ENCODE assay signal across 17 cellular contexts in genomic region chr4:184021389-184021788, GRCh38.
DNase-seq lines count a peak whose midpoint lies in the region; ATAC-seq, FAIRE-seq and TF ChIP-seq lines count a peak whose summit lies in the region.
"Had no signal": no experiment of that assay in that cellular context is flagged by ENCODE, and none has a peak within 500 bp of the region (broad histone marks: within the 10 kb centered on the region; RNA-seq: fewer than 3 reads in every experiment).

No MANE protein-coding gene starts in this region.

- no peak overlapping the region for H3K14ac ChIP-seq in neuronal stem cell (ENCODE audit: low read length)

- H3K9me3 ChIP-seq in heart left ventricle, result no peaks in the 10 kb centered on the region
- H3K9me3 ChIP-seq in mucosa of descending colon, result no peaks in the 10 kb centered on the region
- no peaks in the 10 kb centered on the region for H3K9me3 ChIP-seq in right lobe of liver
- no peaks in the 10 kb centered on the region for H3K9me3 ChIP-seq in neuronal stem cell (replicated peaks in 1 of 2; ENCODE audit: control insufficient read depth in 2 of 2, insufficient read depth in 1 of 2, low read depth in 1 of 2, low read length in 2 of 2)
- H3K9me3 ChIP-seq: A549 had no signal

- no peak overlapping the region for H3K9ac ChIP-seq in neuronal stem cell (ENCODE audit: low read depth, low read length, poor library complexity)

- H3K79me1 ChIP-seq in neuronal stem cell (ENCODE audit: low read depth, low read length), result no peaks in the 10 kb centered on the region

- H2BK15ac ChIP-seq in neuronal stem cell (ENCODE audit: low read length), result no peak overlapping the region

- H2AFZ ChIP-seq in neuronal stem cell (ENCODE audit: low read length), result no peak overlapping the region

- H2AK5ac ChIP-seq in neuronal stem cell (ENCODE audit: low read depth, low read length), result no peak overlapping the region

- no peak overlapping the region for H3K4me3 ChIP-seq in heart left ventricle
- no peak overlapping the region for H3K4me3 ChIP-seq in bronchial epithelial cell (ENCODE audit: low read depth, low read length)
- no peak overlapping the region for H3K4me3 ChIP-seq in mucosa of descending colon
- H3K4me3 ChIP-seq in right lobe of liver, result no peak overlapping the region
- no peak overlapping the region for H3K4me3 ChIP-seq in neuronal stem cell (ENCODE audit: low read length in 2 of 2)
- H3K4me3 ChIP-seq: A549 had no signal

- H3K4ac ChIP-seq in neuronal stem cell (ENCODE audit: low read length), result no peak overlapping the region

- ATAC-seq in left cardiac atrium (peak; percentile 57 to 89), heart left ventricle (no peak), mucosa of descending colon (peak; percentile 92), right lobe of liver (no peak)
- ATAC-seq: A549, Right ventricle myocardium inferior had no signal

- no peak for FAIRE-seq in bronchial epithelial cell (lab: Jason Lieb, UNC)
- FAIRE-seq: A549 had no signal

- H2BK12ac ChIP-seq in neuronal stem cell (ENCODE audit: low read length), result no peak overlapping the region

- no peak overlapping the region for H3K18ac ChIP-seq in neuronal stem cell (ENCODE audit: low read length)

- H3K4me1 ChIP-seq in heart left ventricle (peaks cover 0 to 16% (median 1%) of the 10 kb centered on the region in 12 donors), mucosa of descending colon (ENCODE audit: low read depth) (no peaks in the 10 kb centered on the region), right lobe of liver (no peaks in the 10 kb centered on the region), neuronal stem cell (ENCODE audit: control insufficient read depth in 2 of 2, insufficient read depth in 1 of 2, low read depth in 1 of 2, low read length in 2 of 2) (peaks cover 0 to 3% of the 10 kb centered on the region in 2 donors)
- H3K4me1 ChIP-seq: A549 had no signal

- no peak overlapping the region for H2BK120ac ChIP-seq in neuronal stem cell (ENCODE audit: low read depth, low read length)

- TF ChIP-seq CTCF in heart left ventricle (IDR thresholded peaks at IDR 0.05), result no peak
- no peak for TF ChIP-seq CTCF in bronchial epithelial cell (IDR thresholded peaks at IDR 0.05; ENCODE audit: insufficient read depth, low read length, severe bottlenecking)
- TF ChIP-seq CTCF in mucosa of descending colon (IDR thresholded peaks at IDR 0.05), result no peak
- no peak for TF ChIP-seq CTCF in right lobe of liver (IDR thresholded peaks at IDR 0.05)

- no peak overlapping the region for H4K8ac ChIP-seq in neuronal stem cell (ENCODE audit: low read depth, low read length)

- H3K4me2 ChIP-seq in neuronal stem cell (ENCODE audit: insufficient read depth, low read length, poor library complexity, severe bottlenecking), result no peak overlapping the region
- H3K4me2 ChIP-seq: A549 had no signal

- H3K27me3 ChIP-seq in heart left ventricle (no peaks in the 10 kb centered on the region), bronchial epithelial cell (ENCODE audit: control insufficient read depth, insufficient read depth, low read length) (no peaks in the 10 kb centered on the region), right lobe of liver (no peaks in the 10 kb centered on the region), neuronal stem cell (ENCODE audit: control insufficient read depth in 3 of 3, insufficient read depth in 3 of 3, low read depth in 1 of 3, low read length in 3 of 3) (no peaks in the 10 kb centered on the region)

- H2BK5ac ChIP-seq in neuronal stem cell (ENCODE audit: low read length), result no peak overlapping the region

- DNase-seq in left cardiac atrium, result no peak
- DNase-seq in heart left ventricle, result no peak
- DNase-seq in bronchial epithelial cell (ENCODE audit: low read depth), result peak; percentile 84
- peak in 1 of 3 donors; percentile 25 for DNase-seq in mucosa of descending colon
- no peak for DNase-seq in AG20443 (ENCODE audit: low spot score)
- no peak for DNase-seq in right lobe of liver
- no peak for DNase-seq in neuronal stem cell (ENCODE audit: low spot score)
- DNase-seq: C1 segment of cervical spinal cord, DMS 273 treated with DMSO at 0.1 percent for 48 hours, Karpas-422, MV-4-11, NCI-H187 treated with DMSO at 0.1 percent for 48 hours, NCI-H2171, NCI-H446, NCI-H69 had no signal

- intact Hi-C loops in left cardiac atrium (cut with DNase I) (no loop called here), heart left ventricle (cut with DNase I) (no loop called here), mucosa of descending colon (cut with DNase I, micrococcal nuclease) (no loop called here), right lobe of liver (cut with DNase I) (no loop called here)

- H3K23ac ChIP-seq in neuronal stem cell (ENCODE audit: low read depth, low read length, poor library complexity), result no peak overlapping the region

- H3K27ac ChIP-seq in heart left ventricle (no peak overlapping the region), right lobe of liver (no peak overlapping the region), neuronal stem cell (replicated peaks; ENCODE audit: low read length) (no peak overlapping the region)
- H3K27ac ChIP-seq: A549 had no signal

- TF ChIP-seq POLR2A in heart left ventricle (IDR thresholded peaks at IDR 0.05) (no peak), right lobe of liver (IDR thresholded peaks at IDR 0.05) (no peak)

- H3K36me3 ChIP-seq in heart left ventricle (peaks cover 0 to 17% (median 7%) of the 10 kb centered on the region in 9 donors), bronchial epithelial cell (ENCODE audit: control insufficient read depth, insufficient read depth, low read length) (no peaks in the 10 kb centered on the region), mucosa of descending colon (ENCODE audit: low read depth) (no peaks in the 10 kb centered on the region), right lobe of liver (no peaks in the 10 kb centered on the region), neuronal stem cell (replicated peaks in 1 of 2; ENCODE audit: control insufficient read depth in 2 of 2, insufficient read depth in 2 of 2, low read length in 2 of 2) (peaks cover 2 to 38% of the 10 kb centered on the region in 2 donors)

- WGBS in heart left ventricle, 4 donors, result 81 to 85% (median 83%) methylated on average over 3 of the region's 3 CpGs
- 84% methylated on average over 3 of the region's 3 CpGs for WGBS in right lobe of liver (ENCODE audit: insufficient coverage, low coverage, low lambda C conversion rate, missing lambda C conversion rate)
- WGBS in neuronal stem cell (ENCODE audit: extremely low coverage in 2 of 2, insufficient read length in 2 of 2, insufficient replicate concordance in 1 of 2), 2 donors, result no CpG with 5 or more reads among the region's 3 CpGs

- H4K91ac ChIP-seq in neuronal stem cell (ENCODE audit: low read depth, low read length, poor library complexity), result no peak overlapping the region

Comparison
In these comparisons a context has a peak if more than half of its experiments do, and no peak if none do; other contexts are left out.
1. ATAC-seq: peak in left cardiac atrium (2 of 2) and mucosa of descending colon (single experiment); none in heart left ventricle (0 of 4) and right lobe of liver (0 of 4).